8 cellular contexts compared by ENCODE assay signal in genomic region chr3:94063497-94064119, GRCh38. TPM values are rescaled to one million over a fixed set of nuclear protein-coding genes. Genes with fewer than 3 reads are reported as not detected.
DNase-seq lines count a peak whose midpoint lies in the region; TF ChIP-seq lines count a peak whose summit lies in the region.

No MANE protein-coding gene starts in this region.

- H3K4me3 ChIP-seq in GM06990 (replicated peaks; ENCODE audit: low read depth, low read length): peak overlapping the region; percentile 75
- peak overlapping the region; percentile 91 for H3K4me3 ChIP-seq in ectodermal cell (ENCODE audit: insufficient read depth, low read depth, low read length)
- H3K4me3 ChIP-seq in neural progenitor cell: peak overlapping the region; percentile 74

- peaks cover 22% of the 10 kb centered on the region for H3K79me2 ChIP-seq in neural progenitor cell (ENCODE audit: low read depth)

- peaks cover 4% of the 10 kb centered on the region for H3K27me3 Mint-ChIP-seq in neural progenitor cell (ENCODE audit: insufficient read depth, low read depth)

- no peaks in the 10 kb centered on the region for H3K27me3 ChIP-seq in GM06990 (replicated peaks; ENCODE audit: control insufficient read depth, insufficient read depth, low read length)
- H3K27me3 ChIP-seq in ectodermal cell (ENCODE audit: control insufficient read depth, insufficient read depth, low read length, poor library complexity, severe bottlenecking): no peaks in the 10 kb centered on the region
- H3K27me3 ChIP-seq in neural progenitor cell: no peaks in the 10 kb centered on the region

- H3F3A ChIP-seq in neural progenitor cell (ENCODE audit: low read depth): peaks cover 13% of the 10 kb centered on the region

- H4K20me1 ChIP-seq in neural progenitor cell (ENCODE audit: low read depth): no peaks in the 10 kb centered on the region

- H2AFZ ChIP-seq in neural progenitor cell (replicated peaks): peak overlapping the region; percentile 94

- H3K4me2 ChIP-seq in neural progenitor cell: peak overlapping the region; percentile 98

- peak overlapping the region; percentile 95 for H3K9ac ChIP-seq in neural progenitor cell

- H3K9me3 Mint-ChIP-seq in neural progenitor cell: no peaks in the 10 kb centered on the region

- TF ChIP-seq CTCF in GM06990 (IDR thresholded peaks at IDR 0.05; ENCODE audit: insufficient read depth, low read length, poor library complexity, severe bottlenecking) (no peak), neural progenitor cell (IDR thresholded peaks at IDR 0.05) (no peak)

- DNase-seq in GM06990 (ENCODE audit: extremely low read depth, insufficient read length) (no peak), OCI-M1 (lab: John Stamatoyannopoulos, UW) (peak; percentile 52), neural progenitor cell (ENCODE audit: low spot score) (no peak), SW480 (ENCODE audit: low spot score) (no peak), NCI-H1694 (lab: John Stamatoyannopoulos, UW) (no peak), HuH-7.5 (ENCODE audit: low spot score) (no peak)
- DNase-seq in stimulated activated CD4-positive, alpha-beta T cell treated with anti-CD3 and anti-CD28 coated beads, Interleukin-4, amount 100 ng/mL, for 4 hours: no peak

- WGBS in ectodermal cell, 2 experiments: 72 to 78% methylated on average over 16 of the region's 16 CpGs

- peaks cover 29% of the 10 kb centered on the region for H3K4me1 Mint-ChIP-seq in neural progenitor cell

- H3K27ac Mint-ChIP-seq in neural progenitor cell: peak overlapping the region; percentile 100

- no peaks in the 10 kb centered on the region for H3K9me3 ChIP-seq in ectodermal cell (ENCODE audit: control insufficient read depth, low read length)
- H3K9me3 ChIP-seq in neural progenitor cell (ENCODE audit: low read depth): no peaks in the 10 kb centered on the region

- H3K27ac ChIP-seq in ectodermal cell (ENCODE audit: insufficient read depth, low read depth, low read length, poor library complexity, severe bottlenecking): peak overlapping the region; percentile 97
- H3K27ac ChIP-seq in neural progenitor cell: peak overlapping the region; percentile 96

- H3K4me1 ChIP-seq in ectodermal cell (ENCODE audit: control insufficient read depth, insufficient read depth, low read length): peaks cover 11% of the 10 kb centered on the region
- H3K4me1 ChIP-seq in neural progenitor cell: peaks cover 14% of the 10 kb centered on the region

- peak overlapping the region; percentile 99 for H3K4me3 Mint-ChIP-seq in neural progenitor cell

- peaks cover 15% of the 10 kb centered on the region for H3K36me3 Mint-ChIP-seq in neural progenitor cell

- H3K36me3 ChIP-seq in GM06990 (ENCODE audit: control insufficient read depth, insufficient read depth, low read length): peaks cover 4% of the 10 kb centered on the region
- H3K36me3 ChIP-seq in ectodermal cell (ENCODE audit: control insufficient read depth, insufficient read depth, low read length): peaks cover 4% of the 10 kb centered on the region
- H3K36me3 ChIP-seq in neural progenitor cell: no peaks in the 10 kb centered on the region

RNA-seq across cellular contexts. Expression of gene NSUN3, which starts 0.7 kb away (rescaled TPM):
- 11.5 TPM for polyA plus RNA-seq in ectodermal cell (2013, experiment 1 of 4)
- polyA plus RNA-seq in ectodermal cell (2013, experiment 2 of 4): 14.3 TPM
- 10.8 TPM for polyA plus RNA-seq in ectodermal cell (2013, experiment 3 of 4)
- 12.3 TPM for polyA plus RNA-seq in ectodermal cell (2013, experiment 4 of 4)
- 13.4 and 22.3 TPM in 2 replicates for total RNA-seq in neural progenitor cell (ENCODE audit: low replicate concordance)

RNA-seq across cellular contexts. Expression of gene DHFR2, which starts 0.9 kb away (rescaled TPM):
- 8.6 TPM for polyA plus RNA-seq in ectodermal cell (2013, experiment 1 of 4)
- polyA plus RNA-seq in ectodermal cell (2013, experiment 2 of 4): 9.9 TPM
- 7.6 TPM for polyA plus RNA-seq in ectodermal cell (2013, experiment 3 of 4)
- polyA plus RNA-seq in ectodermal cell (2013, experiment 4 of 4): 8.3 TPM
- 7.0 and 8.8 TPM in 2 replicates for total RNA-seq in neural progenitor cell (ENCODE audit: low replicate concordance)

RNA-seq across cellular contexts. Expression of gene STX19, which starts 35.2 kb away (rescaled TPM):
- polyA plus RNA-seq in ectodermal cell (2013, experiment 1 of 4): not detected
- not detected for polyA plus RNA-seq in ectodermal cell (2013, experiment 2 of 4)
- polyA plus RNA-seq in ectodermal cell (2013, experiment 3 of 4): not detected
- not detected for polyA plus RNA-seq in ectodermal cell (2013, experiment 4 of 4)
- total RNA-seq in neural progenitor cell (ENCODE audit: low replicate concordance): 0.31 TPM in 1 of 2 replicates, not detected in the other
